9 cellular contexts compared by ENCODE assay signal in genomic region chr6:41531591-41532582, GRCh38. TPM values are rescaled to one million over a fixed set of nuclear protein-coding genes. Genes with fewer than 3 reads are reported as not detected.
DNase-seq lines count a peak whose midpoint lies in the region; ATAC-seq and TF ChIP-seq lines count a peak whose summit lies in the region.
"Had no signal": no experiment of that assay in that cellular context is flagged by ENCODE, and none has a peak within 500 bp of the region (broad histone marks: within the 10 kb centered on the region; RNA-seq: fewer than 3 reads in every experiment).

No MANE protein-coding gene starts in this region.

- H4K20me1 ChIP-seq in OCI-LY3 (ENCODE audit: insufficient read depth, low read length), result no peaks in the 10 kb centered on the region

- H3K4me3 Mint-ChIP-seq in activated naive CD4-positive, alpha-beta T cell treated with anti-CD3 and anti-CD28 coated beads, Interleukin-2, amount 10 ng/mL, durations not matched to agents 7 days and 5 days, result peak overlapping the region; percentile 75
- H3K4me3 Mint-ChIP-seq in naive thymus-derived CD8-positive, alpha-beta T cell, result peak overlapping the region; percentile 73 to 91 (median 84)

- CTCF ChIA-PET in activated naive CD4-positive, alpha-beta T cell treated with anti-CD3 and anti-CD28 coated beads, Interleukin-2, amount 10 ng/mL, durations not matched to agents 7 days and 5 days (lab: Charles Lee), result interaction anchor here (1.1 kb wide), 1 partner anchor 57 kb away, joined by 3 read pairs; no protein-coding TSS in a partner anchor

- POLR2A ChIA-PET in naive thymus-derived CD8-positive, alpha-beta T cell (lab: Charles Lee), result no interaction called here

- peak; percentile 88 for DNase-seq in AG10803 (ENCODE audit: low read depth)
- peak; percentile 77 for DNase-seq in activated naive CD4-positive, alpha-beta T cell treated with anti-CD3 and anti-CD28 coated beads, Interleukin-2, amount 10 ng/mL, durations not matched to agents 7 days and 5 days
- DNase-seq in naive thymus-derived CD8-positive, alpha-beta T cell, result peak in 8 of 10 donors; percentile 18 to 69 (median 42)
- no peak for DNase-seq in NCI-H1930 (lab: John Stamatoyannopoulos, UW)
- no peak for DNase-seq in ACHN

- H3K27ac Mint-ChIP-seq in activated naive CD4-positive, alpha-beta T cell treated with anti-CD3 and anti-CD28 coated beads, Interleukin-2, amount 10 ng/mL, durations not matched to agents 7 days and 5 days, result peak overlapping the region; percentile 94
- peak overlapping the region; percentile 61 to 93 (median 86) for H3K27ac Mint-ChIP-seq in naive thymus-derived CD8-positive, alpha-beta T cell

- H3K36me3 Mint-ChIP-seq in activated naive CD4-positive, alpha-beta T cell treated with anti-CD3 and anti-CD28 coated beads, Interleukin-2, amount 10 ng/mL, durations not matched to agents 7 days and 5 days, result peaks cover 2% of the 10 kb centered on the region
- H3K36me3 Mint-ChIP-seq in naive thymus-derived CD8-positive, alpha-beta T cell, result no peaks in the 10 kb centered on the region

- H3K27me3 ChIP-seq in OCI-LY3 (ENCODE audit: low read depth, low read length), result no peaks in the 10 kb centered on the region

- H3K79me2 ChIP-seq in OCI-LY3 (ENCODE audit: low read length), result no peaks in the 10 kb centered on the region

- H3K27ac ChIP-seq in OCI-LY3 (ENCODE audit: low read length), result no peak overlapping the region

- peaks cover 16% of the 10 kb centered on the region for H3K4me1 ChIP-seq in OCI-LY3 (ENCODE audit: low read length)

- peaks cover 50% of the 10 kb centered on the region for H3K4me1 Mint-ChIP-seq in activated naive CD4-positive, alpha-beta T cell treated with anti-CD3 and anti-CD28 coated beads, Interleukin-2, amount 10 ng/mL, durations not matched to agents 7 days and 5 days
- H3K4me1 Mint-ChIP-seq in naive thymus-derived CD8-positive, alpha-beta T cell, result peaks cover 13 to 34% (median 26%) of the 10 kb centered on the region in 4 donors

- no peaks in the 10 kb centered on the region for H3K9me3 Mint-ChIP-seq in activated naive CD4-positive, alpha-beta T cell treated with anti-CD3 and anti-CD28 coated beads, Interleukin-2, amount 10 ng/mL, durations not matched to agents 7 days and 5 days
- H3K9me3 Mint-ChIP-seq in naive thymus-derived CD8-positive, alpha-beta T cell, result no peaks in the 10 kb centered on the region

- in situ Hi-C loops in ACHN (cut with HindIII; ENCODE audit: low pct_ligation_motif_present, low pct_unique_long_range_greater_than_20kb, low sequenced_read_pairs), result no loop called here

- TF ChIP-seq CTCF in AG10803 (conservative IDR thresholded peaks at IDR 0.05; ENCODE audit: low read length), result no peak
- TF ChIP-seq CTCF in OCI-LY3 (IDR thresholded peaks at IDR 0.05; ENCODE audit: low read depth, low read length), result no peak

- H3K4me2 ChIP-seq in OCI-LY3 (ENCODE audit: low read length), result peak overlapping the region; percentile 64

- no peaks in the 10 kb centered on the region for H3K36me3 ChIP-seq in OCI-LY3 (replicated peaks; ENCODE audit: low read depth, low read length)

- H3K27me3 Mint-ChIP-seq in activated naive CD4-positive, alpha-beta T cell treated with anti-CD3 and anti-CD28 coated beads, Interleukin-2, amount 10 ng/mL, durations not matched to agents 7 days and 5 days, result peaks cover 96% of the 10 kb centered on the region
- peaks cover 5 to 29% (median 21%) of the 10 kb centered on the region in 5 donors for H3K27me3 Mint-ChIP-seq in naive thymus-derived CD8-positive, alpha-beta T cell

- H3K9me3 ChIP-seq in OCI-LY3 (ENCODE audit: insufficient read depth, low read length), result no peaks in the 10 kb centered on the region

- 0 out of 2 replicates have a peak overlapping the region, but pooled peaks have one; percentile 4 for H2AFZ ChIP-seq in OCI-LY3 (ENCODE audit: low read depth, low read length)

- peak overlapping the region; percentile 26; the same call in 1 of the 2 replicates for H3K4me3 ChIP-seq in AG10803 (ENCODE audit: low read length)
- H3K4me3 ChIP-seq in OCI-LY3 (ENCODE audit: low read length), result peak overlapping the region; percentile 62
- H3K4me3 ChIP-seq: lung had no signal

- peak overlapping the region; percentile 16; the same call in 1 of the 2 replicates for H3K9ac ChIP-seq in OCI-LY3 (ENCODE audit: low read length)

- ATAC-seq in GM18870 (IDR thresholded peaks at IDR 0.05; ENCODE audit: unreplicated experiment) (peak; percentile 91), HG02981 (IDR thresholded peaks at IDR 0.05; ENCODE audit: unreplicated experiment) (peak; percentile 87)
- peak; percentile 84 to 85 for ATAC-seq in naive thymus-derived CD8-positive, alpha-beta T cell

RNA-seq across cellular contexts. Expression of gene FOXP4, which starts 14.3 kb away (rescaled TPM):
- 1 to 10 TPM; 3.9 to 5.1 TPM for total RNA-seq in naive thymus-derived CD8-positive, alpha-beta T cell
- polyA plus RNA-seq in naive thymus-derived CD8-positive, alpha-beta T cell, result under 1 TPM; 0.07 to 0.19 (median 0.15) TPM

Comparison
In these comparisons a context has a peak if more than half of its experiments do, and no peak if none do; other contexts are left out.
1. DNase-seq: peak in AG10803 (single experiment), activated naive CD4-positive, alpha-beta T cell treated with anti-CD3 and anti-CD28 coated beads, Interleukin-2, amount 10 ng/mL, durations not matched to agents 7 days and 5 days (single experiment) and naive thymus-derived CD8-positive, alpha-beta T cell (8 of 10); none in NCI-H1930 (0 of 2) and ACHN (single experiment).
2. Peak in every context shown above with its lines, with median percentiles within 50 percentile points of each other: ATAC-seq.